ENCODE assay signal across 21 cellular contexts in genomic region chr12:130186631-130187269, GRCh38. TPM values are rescaled to one million over a fixed set of nuclear protein-coding genes. Genes with fewer than 3 reads are reported as not detected.
A peak's percentile ranks its signal among the peaks of the same experiment; 100 is the strongest.
DNase-seq lines count a peak whose midpoint lies in the region; ATAC-seq lines count a peak whose summit lies in the region.
"Had no signal": no experiment of that assay in that cellular context is flagged by ENCODE, and none has a peak within 500 bp of the region (broad histone marks: within the 10 kb centered on the region; RNA-seq: fewer than 3 reads in every experiment).

No MANE protein-coding gene starts in this region.

- ATAC-seq in HG02852 (IDR thresholded peaks at IDR 0.05; ENCODE audit: unreplicated experiment), result no peak
- ATAC-seq in stimulated activated naive CD8-positive, alpha-beta T cell treated with anti-CD3 and anti-CD28 coated beads, Interleukin-15, Interleukin-2, amounts not matched to agents 100 U/mL and 50 U/mL, for 24 hours, result no peak
- no peak for ATAC-seq in GM18858 (IDR thresholded peaks at IDR 0.05; ENCODE audit: unreplicated experiment)
- ATAC-seq: pancreas had no signal

- no peaks in the 10 kb centered on the region for H3K79me2 ChIP-seq in mesendoderm (ENCODE audit: control insufficient read depth, insufficient read depth, low read length)

- no peak overlapping the region for H3K4me2 ChIP-seq in mesendoderm (ENCODE audit: low read length)

- in situ Hi-C loops in Caki2 (cut with HindIII; ENCODE audit: low pct_unique_long_range_greater_than_20kb, low sequenced_read_pairs), result no loop called here

- H2BK5ac ChIP-seq in mesendoderm (ENCODE audit: low read length), result no peak overlapping the region

- no peak overlapping the region for H3K18ac ChIP-seq in mesendoderm (ENCODE audit: low read length)

- H2BK120ac ChIP-seq in mesendoderm (ENCODE audit: low read depth, low read length), result no peak overlapping the region

- H3K56ac ChIP-seq in mesendoderm (ENCODE audit: low read length), result no peak overlapping the region

- no peaks in the 10 kb centered on the region for H3K79me1 ChIP-seq in mesendoderm (ENCODE audit: low read length)

- H3K36me3 ChIP-seq in mesendoderm (ENCODE audit: control insufficient read depth, insufficient read depth, low read length), result no peaks in the 10 kb centered on the region
- H3K36me3 ChIP-seq: pancreas had no signal

- H3K27ac ChIP-seq in mesendoderm (ENCODE audit: low read depth, low read length), result no peak overlapping the region
- H3K27ac ChIP-seq: pancreas, SK-N-MC, skin epidermis had no signal

- H3K4me1 ChIP-seq in mesendoderm (ENCODE audit: control insufficient read depth, low read depth, low read length), result no peaks in the 10 kb centered on the region
- H3K4me1 ChIP-seq: pancreas had no signal

- H3K4ac ChIP-seq in mesendoderm (ENCODE audit: low read depth, low read length), result no peak overlapping the region

- no peak overlapping the region for H2BK15ac ChIP-seq in mesendoderm (replicated peaks; ENCODE audit: low read depth)

- peak; percentile 80 for DNase-seq in Caki2 (ENCODE audit: low read depth)
- DNase-seq in NCI-H510A (lab: John Stamatoyannopoulos, UW), result peak; percentile 90
- DNase-seq in ecto neural progenitor cell (ENCODE audit: low spot score), result peak; percentile 40
- DNase-seq in mesendoderm, result peak; percentile 82
- no peak for DNase-seq in stimulated activated naive CD8-positive, alpha-beta T cell treated with anti-CD3 and anti-CD28 coated beads, Interleukin-15, Interleukin-2, amounts not matched to agents 100 U/mL and 50 U/mL, for 24 hours
- DNase-seq in NCI-H82 (lab: John Stamatoyannopoulos, UW), result no peak
- DNase-seq: activated CD4-positive, alpha-beta T cell treated with anti-CD3 and anti-CD28 coated beads for 48 hours; CD8-positive, alpha-beta memory T cell; cerebellar nuclear complex; Karpas-422; NCI-H1417; NCI-H526 treated with DMSO at 0.1 percent for 48 hours; pancreas; stimulated activated CD4-positive, alpha-beta T cell treated with anti-CD3 and anti-CD28 coated beads, Interleukin-4, amount 100 ng/mL, for 1 hour had no signal

- H3K23ac ChIP-seq in mesendoderm (ENCODE audit: low read length), result no peak overlapping the region

- H3K4me3 ChIP-seq in mesendoderm (ENCODE audit: low read length), result no peak overlapping the region
- H3K4me3 ChIP-seq: pancreas, SK-N-MC, skin epidermis had no signal

- WGBS in mesendoderm (ENCODE audit: extremely low coverage, insufficient coverage, low lambda C conversion rate), result no CpG with 5 or more reads among the region's 13 CpGs

- H4K8ac ChIP-seq in mesendoderm (ENCODE audit: low read depth, low read length), result no peak overlapping the region

- no peak overlapping the region for H2AK5ac ChIP-seq in mesendoderm (ENCODE audit: low read length)

- H4K5ac ChIP-seq in mesendoderm (ENCODE audit: low read length), result no peak overlapping the region

- no peak overlapping the region for H3K9ac ChIP-seq in mesendoderm (ENCODE audit: low read length)

- no peaks in the 10 kb centered on the region for H3K27me3 ChIP-seq in mesendoderm (ENCODE audit: insufficient read depth, low read length, poor library complexity)
- H3K27me3 ChIP-seq: pancreas had no signal

RNA-seq across cellular contexts. Expression of gene FZD10, which starts 24.5 kb away (rescaled TPM):
- total RNA-seq in Caki2 (2014; rRNA removed; shearing (Covaris generic); ENCODE audit: low replicate concordance), result not detected in 2 replicates
- 0.86 TPM for polyA plus RNA-seq in mesendoderm (2013, experiment 1 of 2)
- 0.87 TPM for polyA plus RNA-seq in mesendoderm (2013, experiment 2 of 2)
- total RNA-seq: CD8-positive, alpha-beta memory T cell; HT-29; liver; myocyte had no signal
- polyA plus RNA-seq: CD8-positive, alpha-beta memory T cell had no signal

Comparison
In these comparisons a context has a peak if more than half of its experiments do, and no peak if none do; other contexts are left out.
1. DNase-seq: peak in Caki2 (single experiment), NCI-H510A (single experiment), ecto neural progenitor cell (single experiment) and mesendoderm (single experiment); none in stimulated activated naive CD8-positive, alpha-beta T cell treated with anti-CD3 and anti-CD28 coated beads, Interleukin-15, Interleukin-2, amounts not matched to agents 100 U/mL and 50 U/mL, for 24 hours (single experiment) and NCI-H82 (single experiment).